In genomic region chr1:210477328-210477924, GRCh38 we compare ENCODE assay signal across 1 cellular context.
TF ChIP-seq lines count a peak whose summit lies in the region.

No MANE protein-coding gene starts in this region.

TF ChIP-seq in A549, 52 proteins besides CTCF, POLR2A, EP300 and RAD21 (continued from another document):
- TF ChIP-seq, protein P1, sequence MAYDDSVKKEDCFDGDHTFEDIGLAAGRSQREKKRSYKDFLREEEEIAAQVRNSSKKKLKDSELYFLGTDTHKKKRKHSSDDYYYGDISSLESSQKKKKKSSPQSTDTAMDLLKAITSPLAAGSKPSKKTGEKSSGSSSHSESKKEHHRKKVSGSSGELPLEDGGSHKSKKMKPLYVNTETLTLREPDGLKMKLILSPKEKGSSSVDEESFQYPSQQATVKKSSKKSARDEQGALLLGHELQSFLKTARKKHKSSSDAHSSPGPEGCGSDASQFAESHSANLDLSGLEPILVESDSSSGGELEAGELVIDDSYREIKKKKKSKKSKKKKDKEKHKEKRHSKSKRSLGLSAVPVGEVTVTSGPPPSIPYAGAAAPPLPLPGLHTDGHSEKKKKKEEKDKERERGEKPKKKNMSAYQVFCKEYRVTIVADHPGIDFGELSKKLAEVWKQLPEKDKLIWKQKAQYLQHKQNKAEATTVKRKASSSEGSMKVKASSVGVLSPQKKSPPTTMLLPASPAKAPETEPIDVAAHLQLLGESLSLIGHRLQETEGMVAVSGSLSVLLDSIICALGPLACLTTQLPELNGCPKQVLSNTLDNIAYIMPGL (CRISPR knock-in tag; IDR thresholded peaks at IDR 0.05; ENCODE audit: borderline replicate concordance), result no peak
- TF ChIP-seq HOXB5 (CRISPR knock-in tag; IDR thresholded peaks at IDR 0.05) (no peak), JUNB (IDR thresholded peaks at IDR 0.05) (no peak), TFCP2L1 (CRISPR knock-in tag; IDR thresholded peaks at IDR 0.05) (no peak), ZSCAN20 (CRISPR knock-in tag; IDR thresholded peaks at IDR 0.05) (no peak)
